Comparison of ENCODE assay signal across 19 cellular contexts in genomic region chr14:103433902-103434563, GRCh38.
"Had no signal": no experiment of that assay in that cellular context is flagged by ENCODE, and none has a peak within 500 bp of the region (broad histone marks: within the 10 kb centered on the region; RNA-seq: fewer than 3 reads in every experiment).

No MANE protein-coding gene starts in this region.

- H3K36me3 ChIP-seq: colonic mucosa had no signal

- H3K27me3 ChIP-seq: colonic mucosa, SJCRH30, suprapubic skin, upper lobe of right lung had no signal

- H3K9me3 Mint-ChIP-seq: natural killer cell; stimulated activated naive CD8-positive, alpha-beta T cell treated with anti-CD3 and anti-CD28 coated beads, Interleukin-15, Interleukin-2, amounts not matched to agents 100 ng/mL and 50 ng/mL, for 24 hours; T-helper 1 cell treated with Interleukin-12 subunit alpha and Interleukin-12 subunit beta and Interleukin-4 antibody, amounts not matched to agents 30 μg/mL and 1 μg/mL, for 36 hours had no signal

- H3K27ac ChIP-seq: colonic mucosa, SJCRH30, suprapubic skin, upper lobe of right lung had no signal

- H3K9me3 ChIP-seq: colonic mucosa, SJCRH30, suprapubic skin, upper lobe of right lung had no signal

- H3K27me3 Mint-ChIP-seq: activated naive CD8-positive, alpha-beta T cell; stimulated activated naive CD8-positive, alpha-beta T cell treated with anti-CD3 and anti-CD28 coated beads, Interleukin-15, Interleukin-2, amounts not matched to agents 100 ng/mL and 50 ng/mL, for 24 hours had no signal

- H3K4me3 Mint-ChIP-seq: activated naive CD8-positive, alpha-beta T cell; natural killer cell; stimulated activated naive CD8-positive, alpha-beta T cell treated with anti-CD3 and anti-CD28 coated beads, Interleukin-15, Interleukin-2, amounts not matched to agents 100 ng/mL and 50 ng/mL, for 24 hours; T-helper 1 cell treated with Interleukin-12 subunit alpha and Interleukin-12 subunit beta and Interleukin-4 antibody, amounts not matched to agents 30 μg/mL and 1 μg/mL, for 36 hours had no signal

- DNase-seq: activated CD4-positive, alpha-beta T cell treated with anti-CD3 and anti-CD28 coated beads for 1 hour; activated T-cell treated with anti-CD3 and anti-CD28 coated beads for 4 hours; caudate nucleus; colonic mucosa; erythroblast; head of caudate nucleus; mesendoderm; natural killer cell; posterior cingulate gyrus; right cardiac atrium; SJCRH30; stimulated activated CD4-positive, alpha-beta T cell treated with anti-CD3 and anti-CD28 coated beads, Interleukin-15, amount 100 ng/mL, for 24 hours; stimulated activated CD4-positive, alpha-beta T cell treated with anti-CD3 and anti-CD28 coated beads, Interleukin-2, amount 100 ng/mL, for 48 hours; upper lobe of right lung had no signal

- H3K36me3 Mint-ChIP-seq: natural killer cell had no signal

- H3K27ac Mint-ChIP-seq: activated naive CD8-positive, alpha-beta T cell; stimulated activated naive CD8-positive, alpha-beta T cell treated with anti-CD3 and anti-CD28 coated beads, Interleukin-15, Interleukin-2, amounts not matched to agents 100 ng/mL and 50 ng/mL, for 24 hours; T-helper 1 cell treated with Interleukin-12 subunit alpha and Interleukin-12 subunit beta and Interleukin-4 antibody, amounts not matched to agents 30 μg/mL and 1 μg/mL, for 36 hours had no signal

- H3K4me1 ChIP-seq: colonic mucosa, SJCRH30 had no signal

- ATAC-seq: natural killer cell, upper lobe of right lung had no signal

- H3K4me3 ChIP-seq: colonic mucosa, SJCRH30, skin epidermis, suprapubic skin, upper lobe of right lung had no signal
